ENCODE assay signal across 13 cellular contexts in the genomic region with DNA sequence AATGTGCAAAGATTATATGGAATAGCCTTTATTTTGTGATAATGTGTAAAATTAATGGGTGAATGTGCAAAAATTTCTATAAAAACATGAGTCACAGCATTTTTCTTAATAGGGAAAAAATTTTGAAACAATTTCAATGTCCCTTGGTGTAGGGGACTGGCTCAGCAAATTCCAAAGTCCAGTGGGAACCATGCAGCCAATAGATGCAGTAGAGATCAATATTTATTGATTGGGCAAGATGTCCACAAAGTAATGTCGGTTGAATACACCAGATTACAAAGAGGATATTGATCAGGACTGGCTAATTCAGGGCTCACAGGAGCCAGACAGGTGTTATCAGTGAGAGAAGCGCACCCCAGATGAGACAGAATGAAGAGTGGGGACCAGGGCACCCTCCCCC.
DNase-seq lines count a peak whose midpoint lies in the region; ATAC-seq and TF ChIP-seq lines count a peak whose summit lies in the region.
"Had no signal": no experiment of that assay in that cellular context is flagged by ENCODE, and none has a peak within 500 bp of the region (broad histone marks: within the 10 kb centered on the region; RNA-seq: fewer than 3 reads in every experiment).

No MANE protein-coding gene starts in this region.

- H3K27me3 ChIP-seq in Caco-2 (replicated peaks; ENCODE audit: control insufficient read depth, insufficient read depth, low read length) (no peaks in the 10 kb centered on the region), esophagus muscularis mucosa (no peaks in the 10 kb centered on the region), liver (ENCODE audit: control insufficient read depth in 4 of 4, insufficient read depth in 4 of 4, low read length in 3 of 4) (no peaks in the 10 kb centered on the region)
- H3K27me3 ChIP-seq in effector memory CD4-positive, alpha-beta T cell (replicated peaks; ENCODE audit: control insufficient read depth, insufficient read depth, low read length, poor library complexity, severe bottlenecking) = no peaks in the 10 kb centered on the region
- H3K27me3 ChIP-seq: BLaER1 had no signal

- H3K9me3 ChIP-seq in Caco-2 (peaks cover 16% of the 10 kb centered on the region), esophagus muscularis mucosa (peaks cover 0 to 11% (median 8%) of the 10 kb centered on the region in 4 donors), liver (ENCODE audit: control insufficient read depth in 4 of 4, low read length in 3 of 4) (no peaks in the 10 kb centered on the region)
- no peaks in the 10 kb centered on the region for H3K9me3 ChIP-seq in effector memory CD4-positive, alpha-beta T cell (ENCODE audit: control insufficient read depth, low read length)
- H3K9me3 ChIP-seq: HAP-1 had no signal

- TF ChIP-seq POLR2A in esophagus muscularis mucosa (IDR thresholded peaks at IDR 0.05; ENCODE audit: low read depth) = no peak

- H3K4me3 ChIP-seq in Caco-2 (ENCODE audit: low read depth, low read length) (no peak overlapping the region), esophagus muscularis mucosa (no peak overlapping the region), liver (ENCODE audit: low read depth in 1 of 3, low read length in 3 of 3) (no peak overlapping the region)
- no peak overlapping the region for H3K4me3 ChIP-seq in effector memory CD4-positive, alpha-beta T cell (ENCODE audit: insufficient read depth, low read depth, low read length, poor library complexity, severe bottlenecking)
- H3K4me3 ChIP-seq: BLaER1, HAP-1 had no signal

- DNase-seq in Caco-2 (no peak), esophagus muscularis mucosa (ENCODE audit: extremely low spot score) (peak; percentile 60), progenitor cell of endocrine pancreas (ENCODE audit: low spot score, unreplicated experiment) (peak; percentile 8)
- no peak for DNase-seq in effector memory CD4-positive, alpha-beta T cell
- no peak for DNase-seq in activated CD4-positive, alpha-beta memory T cell treated with anti-CD3 and anti-CD28 coated beads for 36 hours
- DNase-seq: 8988T; AML-193; CD8-positive, alpha-beta memory T cell; DMS 273 treated with DMSO at 0.1 percent for 48 hours had no signal

- peak; percentile 38 to 45 for TF ChIP-seq RAD21 in liver (IDR thresholded peaks at IDR 0.05)

- H3K36me3 ChIP-seq in Caco-2 (ENCODE audit: control insufficient read depth, insufficient read depth, low read length) (no peaks in the 10 kb centered on the region), esophagus muscularis mucosa (peaks cover 0 to 31% (median 20%) of the 10 kb centered on the region in 4 donors), liver (ENCODE audit: control insufficient read depth in 4 of 4, insufficient read depth in 3 of 4, low read depth in 1 of 4, low read length in 3 of 4) (peaks cover 13 to 41% (median 17%) of the 10 kb centered on the region in 4 donors)
- H3K36me3 ChIP-seq in effector memory CD4-positive, alpha-beta T cell (ENCODE audit: control insufficient read depth, insufficient read depth, low read length) = no peaks in the 10 kb centered on the region

- H3K4me1 ChIP-seq in Caco-2 (no peaks in the 10 kb centered on the region), esophagus muscularis mucosa (no peaks in the 10 kb centered on the region), liver (ENCODE audit: control insufficient read depth in 4 of 4, insufficient read depth in 4 of 4, low read length in 3 of 4) (peaks cover 2 to 11% (median 7%) of the 10 kb centered on the region in 4 donors)
- no peaks in the 10 kb centered on the region for H3K4me1 ChIP-seq in effector memory CD4-positive, alpha-beta T cell (ENCODE audit: control insufficient read depth, insufficient read depth, low read length, poor library complexity, severe bottlenecking)
- H3K4me1 ChIP-seq: BLaER1, HAP-1 had no signal

- H3K9me3 Mint-ChIP-seq in Caco-2 (ENCODE audit: unreplicated experiment) = peaks cover 11% of the 10 kb centered on the region
- H3K9me3 Mint-ChIP-seq in progenitor cell of endocrine pancreas (ENCODE audit: low read depth) = peaks cover 22% of the 10 kb centered on the region
- peaks cover 3% of the 10 kb centered on the region for H3K9me3 Mint-ChIP-seq in activated CD4-positive, alpha-beta memory T cell treated with anti-CD3 and anti-CD28 coated beads for 36 hours

- no peaks in the 10 kb centered on the region for H3K36me3 Mint-ChIP-seq in Caco-2 (ENCODE audit: insufficient read depth, unreplicated experiment)
- peaks cover 65% of the 10 kb centered on the region for H3K36me3 Mint-ChIP-seq in progenitor cell of endocrine pancreas (ENCODE audit: insufficient read depth)
- no peaks in the 10 kb centered on the region for H3K36me3 Mint-ChIP-seq in activated CD4-positive, alpha-beta memory T cell treated with anti-CD3 and anti-CD28 coated beads for 36 hours

- peak overlapping the region; percentile 27 for H3K27ac Mint-ChIP-seq in Caco-2 (ENCODE audit: unreplicated experiment)
- H3K27ac Mint-ChIP-seq in progenitor cell of endocrine pancreas = peak overlapping the region; percentile 82
- no peak overlapping the region for H3K27ac Mint-ChIP-seq in activated CD4-positive, alpha-beta memory T cell treated with anti-CD3 and anti-CD28 coated beads for 36 hours

- TF ChIP-seq EP300 in esophagus muscularis mucosa (IDR thresholded peaks at IDR 0.05) = no peak

- intact Hi-C loops in Caco-2 (cut with micrococcal nuclease; ENCODE audit: unreplicated experiment) = no loop called here
- intact Hi-C loops in esophagus muscularis mucosa (cut with DNase I) = no loop called here
- intact Hi-C loops in activated CD4-positive, alpha-beta memory T cell treated with anti-CD3 and anti-CD28 coated beads for 36 hours (cut with micrococcal nuclease) = no loop called here

- H3K27ac ChIP-seq in esophagus muscularis mucosa (replicated peaks in 1 of 4) (no peak overlapping the region), liver (ENCODE audit: low read depth in 1 of 2, low read length in 2 of 2) (no peak overlapping the region)
- no peak overlapping the region for H3K27ac ChIP-seq in effector memory CD4-positive, alpha-beta T cell (ENCODE audit: insufficient read depth, low read length, poor library complexity, severe bottlenecking)
- H3K27ac ChIP-seq: BLaER1 had no signal

- CTCF ChIA-PET in Caco-2 (lab: Charles Lee) = no interaction called here
- CTCF ChIA-PET in activated CD4-positive, alpha-beta memory T cell treated with anti-CD3 and anti-CD28 coated beads for 36 hours (lab: Charles Lee) = no interaction called here

- H3K4me3 Mint-ChIP-seq in Caco-2 (ENCODE audit: unreplicated experiment) (no peak overlapping the region), progenitor cell of endocrine pancreas (ENCODE audit: low read depth) (peak overlapping the region; percentile 57)
- H3K4me3 Mint-ChIP-seq in activated CD4-positive, alpha-beta memory T cell treated with anti-CD3 and anti-CD28 coated beads for 36 hours = no peak overlapping the region
- H3K4me3 Mint-ChIP-seq: CD8-positive, alpha-beta memory T cell had no signal

- no TSS peak for BruUV-seq in Caco-2 (replicated peaks; lab: Mats Ljungman, UMichigan)

- 95% methylated on average over 2 of the region's 2 CpGs for WGBS in esophagus muscularis mucosa
- 28% methylated on average over 2 of the region's 2 CpGs for WGBS in liver

- H3K9ac ChIP-seq in liver (ENCODE audit: low read depth in 1 of 2, low read length in 2 of 2) = no peak overlapping the region
- H3K9ac ChIP-seq: BLaER1 had no signal

- TF ChIP-seq CTCF in Caco-2 (IDR thresholded peaks at IDR 0.05; ENCODE audit: insufficient read depth in 1 of 2, low read depth in 1 of 2, low read length in 1 of 2, severe bottlenecking in 1 of 2, unreplicated experiment in 1 of 2) (no peak), esophagus muscularis mucosa (IDR thresholded peaks at IDR 0.05) (no peak), liver (IDR thresholded peaks at IDR 0.05; ENCODE audit: low read depth, low read length, missing input control) (no peak), progenitor cell of endocrine pancreas (IDR thresholded peaks at IDR 0.05; ENCODE audit: unreplicated experiment) (no peak)

- H3K27me3 Mint-ChIP-seq in Caco-2 (ENCODE audit: insufficient read depth, unreplicated experiment) (no peaks in the 10 kb centered on the region), progenitor cell of endocrine pancreas (no peaks in the 10 kb centered on the region)
- no peaks in the 10 kb centered on the region for H3K27me3 Mint-ChIP-seq in activated CD4-positive, alpha-beta memory T cell treated with anti-CD3 and anti-CD28 coated beads for 36 hours

- no peak for ATAC-seq in HG03025 (IDR thresholded peaks at IDR 0.05; ENCODE audit: low FRiP score, unreplicated experiment)

- POLR2A ChIA-PET in Caco-2 (lab: Charles Lee) = no interaction called here
- POLR2A ChIA-PET in activated CD4-positive, alpha-beta memory T cell treated with anti-CD3 and anti-CD28 coated beads for 36 hours (lab: Charles Lee) = no interaction called here

- H3K4me1 Mint-ChIP-seq in Caco-2 (ENCODE audit: low read depth, unreplicated experiment) = no peaks in the 10 kb centered on the region
- peaks cover 19% of the 10 kb centered on the region for H3K4me1 Mint-ChIP-seq in progenitor cell of endocrine pancreas (ENCODE audit: low read depth)
- no peaks in the 10 kb centered on the region for H3K4me1 Mint-ChIP-seq in activated CD4-positive, alpha-beta memory T cell treated with anti-CD3 and anti-CD28 coated beads for 36 hours (ENCODE audit: low read depth)
- H3K4me1 Mint-ChIP-seq: CD8-positive, alpha-beta memory T cell had no signal

TF ChIP-seq in liver, 16 proteins besides CTCF, POLR2A, EP300 and RAD21 (continues in another document):
- TF ChIP-seq FOXA1 (IDR thresholded peaks at IDR 0.05) = peak; percentile 32
- no peak for TF ChIP-seq EGR1 (IDR thresholded peaks at IDR 0.05; ENCODE audit: low read depth in 2 of 2)
- TF ChIP-seq HNF4A (conservative IDR thresholded peaks at IDR 0.05) = peak; percentile 94 to 96
- peak; percentile 68 for TF ChIP-seq SP1 (IDR thresholded peaks at IDR 0.05)
- TF ChIP-seq TAF1 (conservative IDR thresholded peaks at IDR 0.05) = peak; percentile 19
- peak; percentile 83 for TF ChIP-seq YY1 (IDR thresholded peaks at IDR 0.05)
- TF ChIP-seq NR2F2 (IDR thresholded peaks at IDR 0.05) = no peak
- TF ChIP-seq ZBTB33 (IDR thresholded peaks at IDR 0.05) = peak; percentile 59

Comparison
In these comparisons a context has a peak if more than half of its experiments do, and no peak if none do; other contexts are left out.
1. DNase-seq: peak in esophagus muscularis mucosa (single experiment) and progenitor cell of endocrine pancreas (single experiment); none in Caco-2 (0 of 2), effector memory CD4-positive, alpha-beta T cell (0 of 3) and activated CD4-positive, alpha-beta memory T cell treated with anti-CD3 and anti-CD28 coated beads for 36 hours (single experiment).